In the genomic region with DNA sequence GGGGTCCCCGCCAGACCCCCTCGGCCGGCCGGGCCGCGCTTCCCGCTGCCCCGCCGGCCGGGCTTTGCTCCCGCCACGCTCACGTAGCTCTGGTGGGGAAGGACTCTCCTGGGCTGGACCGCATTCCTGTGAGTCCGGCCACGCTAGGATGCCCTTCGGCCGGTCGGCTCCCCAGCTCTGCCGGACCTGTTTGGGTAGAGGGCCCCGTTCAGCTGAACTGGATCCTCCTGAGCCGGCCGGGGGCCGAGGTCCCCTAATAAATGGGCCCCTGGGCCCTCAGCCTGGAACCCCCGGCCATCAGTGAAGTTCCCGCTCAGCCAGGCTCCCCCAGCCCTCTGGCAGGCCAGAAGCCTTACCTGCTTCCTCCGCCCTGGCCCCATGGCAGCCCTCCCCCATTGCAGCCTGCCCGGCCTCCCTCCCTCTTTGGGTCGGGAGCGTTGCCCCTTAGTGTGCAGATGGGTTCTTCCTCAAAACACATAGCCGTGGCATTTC, we compare ENCODE assay signal across 9 cellular contexts. TPM values are rescaled to one million over a fixed set of nuclear protein-coding genes. Genes with fewer than 3 reads are reported as not detected.
DNase-seq lines count a peak whose midpoint lies in the region; ATAC-seq, FAIRE-seq and TF ChIP-seq lines count a peak whose summit lies in the region.
"Had no signal": no experiment of that assay in that cellular context is flagged by ENCODE, and none has a peak within 500 bp of the region (broad histone marks: within the 10 kb centered on the region; RNA-seq: fewer than 3 reads in every experiment).

No MANE protein-coding gene starts in this region.

- H3K27me3 ChIP-seq in H1 (replicated peaks in 1 of 4; ENCODE audit: control insufficient read depth in 3 of 4, extremely low read depth in 1 of 4, insufficient read depth in 3 of 4, low read length in 3 of 4), result no peaks in the 10 kb centered on the region
- H3K27me3 ChIP-seq in mucosa of rectum (ENCODE audit: control insufficient read depth in 2 of 2, insufficient read depth in 2 of 2, low read length in 2 of 2), result no peaks in the 10 kb centered on the region
- no peaks in the 10 kb centered on the region for H3K27me3 ChIP-seq in uterus

- no peak overlapping the region for H2BK12ac ChIP-seq in H1 (ENCODE audit: low read depth, low read length)

- no peak for TF ChIP-seq EP300 in H1 (IDR thresholded peaks at IDR 0.05; ENCODE audit: borderline replicate concordance in 1 of 2, low read depth in 2 of 2, low read length in 2 of 2)

- H3K9ac ChIP-seq in H1 (replicated peaks in 1 of 4; ENCODE audit: extremely low read depth in 1 of 4, low read depth in 3 of 4, low read length in 3 of 4), result peak overlapping the region; percentile 82 to 94 (median 90)
- peak overlapping the region; percentile 72 to 79 for H3K9ac ChIP-seq in mucosa of rectum (ENCODE audit: low read depth in 1 of 2, low read length in 2 of 2)

- H3K79me1 ChIP-seq in H1 (ENCODE audit: low read depth, low read length), result peaks cover 8% of the 10 kb centered on the region

- no peak overlapping the region for H2BK120ac ChIP-seq in H1 (replicated peaks; ENCODE audit: low read depth, low read length)

- H3K36me3 ChIP-seq in H1 (ENCODE audit: control insufficient read depth in 2 of 4, insufficient read depth in 4 of 4, low read length in 3 of 4), result peaks cover 8 to 28% (median 17%) of the 10 kb centered on the region in 4 experiments; a peak in 7 of 8 replicates
- H3K36me3 ChIP-seq in mucosa of rectum (ENCODE audit: control insufficient read depth in 2 of 2, insufficient read depth in 2 of 2, low read length in 2 of 2), result peaks cover 13 to 16% of the 10 kb centered on the region in 2 donors
- H3K36me3 ChIP-seq in uterus, result no peaks in the 10 kb centered on the region

- CTCF ChIA-PET in H1 (lab: Charles Lee; ENCODE audit: partially characterized antibody), result interaction anchor here (0.6 to 5.4 kb wide), 12 partner anchors 14 to 300 kb away, joined by 3 to 56 read pairs (median 3); a partner anchor contains a TSS

- TF ChIP-seq POLR2A in H1 (IDR thresholded peaks at IDR 0.05; ENCODE audit: control extremely low read depth in 1 of 2, low read depth in 2 of 2, low read length in 2 of 2) (peak in 1 of 2 experiments; percentile 32; a peak in 1 of 3 replicates), uterus (IDR thresholded peaks at IDR 0.05) (no peak)

- H3K18ac ChIP-seq in H1 (ENCODE audit: extremely low read depth, low read length), result 0 out of 2 replicates have a peak overlapping the region, but pooled peaks have one; percentile 56

- H3K14ac ChIP-seq in H1 (ENCODE audit: insufficient read length), result no peak overlapping the region

- H3K9me3 ChIP-seq in H1 (ENCODE audit: insufficient read depth in 2 of 2, low read depth in 1 of 2, low read length in 1 of 2) (no peaks in the 10 kb centered on the region), mucosa of rectum (ENCODE audit: control insufficient read depth in 2 of 2, low read length in 2 of 2) (no peaks in the 10 kb centered on the region), uterus (no peaks in the 10 kb centered on the region)

- H3K4me3 ChIP-seq in H1 (ENCODE audit: extremely low read depth in 1 of 4, insufficient read depth in 2 of 4, low read depth in 3 of 4, low read length in 4 of 4), result peak overlapping the region; percentile 72 to 95 (median 87)
- H3K4me3 ChIP-seq in mucosa of rectum (ENCODE audit: low read length in 2 of 2), result peak overlapping the region; percentile 78 to 82
- peak overlapping the region; percentile 39 to 79 for H3K4me3 ChIP-seq in uterus

- H3K4me2 ChIP-seq in H1 (ENCODE audit: insufficient read depth in 1 of 2, low read depth in 2 of 2, low read length in 2 of 2), result peak overlapping the region; percentile 85 to 88

- no peak for FAIRE-seq in H1 (lab: Jason Lieb, UNC)
- FAIRE-seq: islet of Langerhans had no signal

- no peak for TF ChIP-seq CTCF in H1 (IDR thresholded peaks at IDR 0.05; ENCODE audit: control extremely low read depth in 1 of 3, insufficient read depth in 1 of 3, low read depth in 1 of 3, low read length in 3 of 3)
- no peak for TF ChIP-seq CTCF in uterus (IDR thresholded peaks at IDR 0.05)

- H2AFZ ChIP-seq in H1 (ENCODE audit: low read length), result no peak overlapping the region

- 3% methylated on average over 29 of the region's 31 CpGs; no CpG with 5 or more reads in 1 of the 2 experiments for WGBS in H1 (ENCODE audit: extremely low coverage in 1 of 2, insufficient coverage in 1 of 2, insufficient read length in 1 of 2, insufficient replicate concordance in 2 of 2, low coverage in 1 of 2, low lambda C conversion rate in 2 of 2, missing lambda C conversion rate in 1 of 2), 2 experiments

- H3K4ac ChIP-seq in H1 (replicated peaks; ENCODE audit: insufficient read length, low read depth, low read length), result no peak overlapping the region

- peaks cover 5% of the 10 kb centered on the region; the same call in 1 of the 2 replicates for H3K23me2 ChIP-seq in H1 (ENCODE audit: low read depth, low read length)

- H3K56ac ChIP-seq in H1 (replicated peaks; ENCODE audit: insufficient read length, low read depth, low read length), result no peak overlapping the region

- no peak overlapping the region for H4K91ac ChIP-seq in H1 (replicated peaks; ENCODE audit: insufficient read length, low read length)

- peaks cover 2 to 6% of the 10 kb centered on the region in 2 experiments for H4K20me1 ChIP-seq in H1 (replicated peaks in 1 of 2; ENCODE audit: control insufficient read depth in 1 of 2, insufficient read depth in 2 of 2, low read length in 2 of 2)

- ATAC-seq in HG03175 (IDR thresholded peaks at IDR 0.05; ENCODE audit: unreplicated experiment) (peak; percentile 21), GM18861 (IDR thresholded peaks at IDR 0.05; ENCODE audit: unreplicated experiment) (no peak)

- no peak overlapping the region for H2BK15ac ChIP-seq in H1 (ENCODE audit: low read length)

- H4K8ac ChIP-seq in H1 (ENCODE audit: extremely low read depth, insufficient read depth, low read length), result peak overlapping the region; percentile 84

- H4K5ac ChIP-seq in H1 (ENCODE audit: insufficient read length, low read depth, low read length), result no peak overlapping the region

- intact Hi-C loops in uterus (cut with DNase I; ENCODE audit: low total_unique reads), result loop anchor here (5.0 kb wide), 1 partner anchor 64 kb away; no protein-coding TSS in a partner anchor

- no peak overlapping the region for H2AK5ac ChIP-seq in H1 (ENCODE audit: low read depth, low read length)

- POLR2A ChIA-PET in H1 (lab: Charles Lee; ENCODE audit: partially characterized antibody), result interaction anchor here (0.8 to 5.4 kb wide), 10 partner anchors 11 to 132 kb away, joined by 3 to 42 read pairs (median 6); a partner anchor contains a TSS

- H3K4me1 ChIP-seq in H1 (replicated peaks in 1 of 4; ENCODE audit: control insufficient read depth in 3 of 4, insufficient read depth in 4 of 4, low read length in 3 of 4) (peaks cover 5 to 13% (median 9%) of the 10 kb centered on the region in 4 experiments; a peak in 6 of 7 replicates), mucosa of rectum (ENCODE audit: control insufficient read depth in 2 of 2, insufficient read depth in 2 of 2, low read length in 2 of 2) (peaks cover 14 to 16% of the 10 kb centered on the region in 2 donors), uterus (peaks cover 0 to 7% of the 10 kb centered on the region in 2 donors)

- peak; percentile 24 for DNase-seq in activated naive CD4-positive, alpha-beta T cell treated with Interleukin-2 at 50 U/mL for 16 hours
- no peak for DNase-seq in activated naive CD4-positive, alpha-beta T cell (lab: John Stamatoyannopoulos, UW)
- DNase-seq in UCSD-AML1 (lab: John Stamatoyannopoulos, UW; ENCODE audit: unreplicated experiment) (peak; percentile 30), H1 (ENCODE audit: low read depth in 1 of 2, low spot score in 2 of 2) (peak in 1 of 2 experiments; percentile 53), uterus (peak; percentile 22 to 27)

- peak overlapping the region; percentile 82 for H3K27ac ChIP-seq in H1 (ENCODE audit: low read depth, low read length)
- H3K27ac ChIP-seq in mucosa of rectum (ENCODE audit: low read depth in 2 of 2, low read length in 2 of 2), result peak overlapping the region; percentile 69 to 70
- H3K27ac ChIP-seq in uterus, result peak overlapping the region; percentile 88 to 89

- H3K23ac ChIP-seq in H1 (ENCODE audit: insufficient read length), result no peak overlapping the region

- TF ChIP-seq RAD21 in H1 (IDR thresholded peaks at IDR 0.05 in 1 of 2, conservative IDR thresholded peaks at IDR 0.05 in 1 of 2; ENCODE audit: low read depth in 2 of 2, low read length in 2 of 2), result no peak

- H3K79me2 ChIP-seq in H1 (ENCODE audit: control insufficient read depth in 1 of 2, insufficient read depth in 2 of 2, low read length in 2 of 2), result peaks cover 0 to 28% of the 10 kb centered on the region in 2 experiments; a peak in 2 of 4 replicates

- H2BK20ac ChIP-seq in H1 (ENCODE audit: low read length), result no peak overlapping the region

- no peak overlapping the region; the same call in 1 of the 2 replicates for H2BK5ac ChIP-seq in H1 (ENCODE audit: low read depth, low read length)

RNA-seq across cellular contexts. Expression of a gene that starts 0.6 kb away (rescaled TPM):
- total RNA-seq in H1 (2021; fragmentation: NEBNext Ultra II Directional; extraction: Animal tissue kit (Norgen Biotek cat#: 25700)), result 50.1 and 51.9 TPM in 2 replicates
- 40.5 and 40.6 TPM in 2 replicates for polyA plus RNA-seq in H1 (2011; rRNA removed)
- 51.3 TPM for polyA plus RNA-seq in H1 (2011; cell fraction: cytosol; rRNA removed)
- polyA plus RNA-seq in H1 (2011; cell fraction: nucleus; rRNA removed), result 36.7 TPM
- 39.9 to 51.9 TPM (median 44.9 TPM) in 4 replicates for polyA plus RNA-seq in H1 (2012, experiment 1 of 2)
- 18.4 TPM for polyA plus RNA-seq in H1 (2012, experiment 2 of 2)
- 22.7 TPM for polyA plus RNA-seq in H1 (2013, experiment 1 of 2)
- polyA plus RNA-seq in H1 (2013, experiment 2 of 2), result 21.6 TPM
- 59.9 and 64.9 TPM in 2 replicates for polyA minus RNA-seq in H1 (2011; rRNA and poly(A)+ RNA removed)
- polyA minus RNA-seq in H1 (2011; cell fraction: cytosol; rRNA and poly(A)+ RNA removed), result 33.0 TPM
- 28.7 TPM for polyA minus RNA-seq in H1 (2011; cell fraction: nucleus; rRNA and poly(A)+ RNA removed)
- total RNA-seq in uterus, result 10 to 100 TPM; 13.8 to 44.8 (median 32.1) TPM

RNA-seq across cellular contexts. Expression of a gene that starts 14.8 kb away (rescaled TPM):
- 3.9 and 4.9 TPM in 2 replicates for total RNA-seq in H1 (2021; fragmentation: NEBNext Ultra II Directional; extraction: Animal tissue kit (Norgen Biotek cat#: 25700))
- 7.5 and 8.7 TPM in 2 replicates for polyA plus RNA-seq in H1 (2011; rRNA removed)
- polyA plus RNA-seq in H1 (2011; cell fraction: cytosol; rRNA removed), result 8.2 TPM
- 11.5 TPM for polyA plus RNA-seq in H1 (2011; cell fraction: nucleus; rRNA removed)
- 3.4 to 8.5 TPM (median 6.3 TPM) in 4 replicates for polyA plus RNA-seq in H1 (2012, experiment 1 of 2)
- 4.5 TPM for polyA plus RNA-seq in H1 (2012, experiment 2 of 2)
- 2.9 TPM for polyA plus RNA-seq in H1 (2013, experiment 1 of 2)
- polyA plus RNA-seq in H1 (2013, experiment 2 of 2), result 2.5 TPM
- 1.3 and 2.9 TPM in 2 replicates for polyA minus RNA-seq in H1 (2011; rRNA and poly(A)+ RNA removed)
- polyA minus RNA-seq in H1 (2011; cell fraction: cytosol; rRNA and poly(A)+ RNA removed), result 3.9 TPM
- polyA minus RNA-seq in H1 (2011; cell fraction: nucleus; rRNA and poly(A)+ RNA removed), result 3.2 TPM
- 10 to 100 TPM in 3 of 4 donors, 1 to 10 TPM in 1; 1.2 to 46.1 (median 13.9) TPM for total RNA-seq in uterus

RNA-seq across cellular contexts. Expression of a gene that starts 23.9 kb away (rescaled TPM):
- total RNA-seq in H1 (2021; fragmentation: NEBNext Ultra II Directional; extraction: Animal tissue kit (Norgen Biotek cat#: 25700)), result 260 and 266 TPM in 2 replicates
- 34.4 and 37.1 TPM in 2 replicates for polyA plus RNA-seq in H1 (2011; rRNA removed)
- 50.8 TPM for polyA plus RNA-seq in H1 (2011; cell fraction: cytosol; rRNA removed)
- polyA plus RNA-seq in H1 (2011; cell fraction: nucleus; rRNA removed), result 26.0 TPM
- 98.6 to 133 TPM (median 116 TPM) in 4 replicates for polyA plus RNA-seq in H1 (2012, experiment 1 of 2)
- 61.6 TPM for polyA plus RNA-seq in H1 (2012, experiment 2 of 2)
- 141 TPM for polyA plus RNA-seq in H1 (2013, experiment 1 of 2)
- 191 TPM for polyA plus RNA-seq in H1 (2013, experiment 2 of 2)
- 89.4 and 147 TPM in 2 replicates for polyA minus RNA-seq in H1 (2011; rRNA and poly(A)+ RNA removed)
- 75.7 TPM for polyA minus RNA-seq in H1 (2011; cell fraction: cytosol; rRNA and poly(A)+ RNA removed)
- polyA minus RNA-seq in H1 (2011; cell fraction: nucleus; rRNA and poly(A)+ RNA removed), result 32.8 TPM
- total RNA-seq in uterus, result 100 to 1,000 TPM in 1 of 4 donors, 10 to 100 TPM in 3; 15.6 to 108 (median 53.5) TPM

Comparison
In these comparisons a context has a peak if more than half of its experiments do, and no peak if none do; other contexts are left out.
1. DNase-seq: peak in activated naive CD4-positive, alpha-beta T cell treated with Interleukin-2 at 50 U/mL for 16 hours (single experiment), UCSD-AML1 (single experiment) and uterus (2 of 2); none in activated naive CD4-positive, alpha-beta T cell (0 of 4).
2. Peak in every context shown above with its lines, with median percentiles within 50 percentile points of each other: H3K27ac ChIP-seq and H3K4me3 ChIP-seq.